In the genomic region with DNA sequence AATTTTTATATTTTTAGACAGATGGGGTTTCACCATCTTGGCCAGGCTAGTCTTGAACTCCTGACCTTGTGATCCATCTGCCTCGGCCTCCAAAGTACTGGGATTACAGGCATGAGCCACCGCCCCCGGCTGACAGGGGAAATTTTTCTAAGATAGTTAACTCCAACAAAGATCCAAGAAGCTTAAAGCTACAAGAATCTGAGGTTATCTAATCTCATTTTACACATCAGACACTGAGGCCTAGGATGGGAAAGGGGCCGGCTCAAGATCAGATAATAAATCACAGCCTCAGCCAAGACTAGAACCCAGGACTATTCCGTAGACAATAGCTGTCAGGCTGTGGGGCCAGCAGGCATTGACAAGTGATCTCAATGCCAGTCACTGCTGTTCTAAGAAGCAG, we compare ENCODE assay signal across 18 cellular contexts.
A peak's percentile ranks its signal among the peaks of the same experiment; 100 is the strongest.
DNase-seq lines count a peak whose midpoint lies in the region; ATAC-seq and TF ChIP-seq lines count a peak whose summit lies in the region.
"Had no signal": no experiment of that assay in that cellular context is flagged by ENCODE, and none has a peak within 500 bp of the region (broad histone marks: within the 10 kb centered on the region; RNA-seq: fewer than 3 reads in every experiment).

No MANE protein-coding gene starts in this region.

- H3K4me1 Mint-ChIP-seq in GM23338 = peaks cover 2% of the 10 kb centered on the region
- H3K4me1 Mint-ChIP-seq in mesothelial cell of epicardium = peaks cover 35% of the 10 kb centered on the region
- peaks cover 0 to 10% (median 4%) of the 10 kb centered on the region in 4 donors for H3K4me1 Mint-ChIP-seq in CD4-positive, alpha-beta memory T cell
- peaks cover 2% of the 10 kb centered on the region for H3K4me1 Mint-ChIP-seq in T-helper 2 cell treated with Interferon-gamma antibody and Interleukin-4, amounts not matched to agents 5 μg/mL and 100 μg/mL, for 36 hours (ENCODE audit: low read depth)

- H3K27me3 ChIP-seq in GM23338 (ENCODE audit: insufficient read depth) = no peaks in the 10 kb centered on the region
- H3K27me3 ChIP-seq in CD4-positive, alpha-beta memory T cell (ENCODE audit: insufficient read depth, low read length) = no peaks in the 10 kb centered on the region

- no peak overlapping the region for H3K4me2 ChIP-seq in GM23338

- DNase-seq in GM23338 (ENCODE audit: low spot score) = no peak
- peak; percentile 76 for DNase-seq in NCI-H82 (lab: John Stamatoyannopoulos, UW)
- DNase-seq in amniotic epithelial cell (ENCODE audit: low read depth) = peak; percentile 41
- DNase-seq in mesothelial cell of epicardium (ENCODE audit: low spot score in 2 of 2, unreplicated experiment in 2 of 2) = no peak
- no peak for DNase-seq in CD4-positive, alpha-beta memory T cell
- no peak for DNase-seq in T-helper 2 cell treated with Interferon-gamma antibody and Interleukin-4, amounts not matched to agents 5 μg/mL and 100 μg/mL, for 36 hours (ENCODE audit: low spot score)
- DNase-seq: ACHN; AML-193; Calu3; CD8-positive, alpha-beta T cell; DMS79 treated with DMSO at 0.1 percent for 48 hours; GF-D8; GOT3; H7; HFFc6; IMR-90 had no signal

- TF ChIP-seq CTCF in GM23338 (conservative IDR thresholded peaks at IDR 0.05; ENCODE audit: low read depth in 2 of 2) (no peak), mesothelial cell of epicardium (IDR thresholded peaks at IDR 0.05; ENCODE audit: unreplicated experiment) (no peak)

- no peaks in the 10 kb centered on the region for H3F3A ChIP-seq in GM23338 (replicated peaks; ENCODE audit: low read depth)

- H3K36me3 Mint-ChIP-seq in GM23338 (ENCODE audit: low read depth) = peaks cover 3% of the 10 kb centered on the region; the same call in 1 of the 3 replicates
- peaks cover 5% of the 10 kb centered on the region for H3K36me3 Mint-ChIP-seq in mesothelial cell of epicardium
- peaks cover 25 to 46% of the 10 kb centered on the region in 2 donors for H3K36me3 Mint-ChIP-seq in CD4-positive, alpha-beta memory T cell
- H3K36me3 Mint-ChIP-seq in T-helper 2 cell treated with Interferon-gamma antibody and Interleukin-4, amounts not matched to agents 5 μg/mL and 100 μg/mL, for 36 hours (ENCODE audit: low read depth) = peaks cover 8% of the 10 kb centered on the region

- POLR2A ChIA-PET in CD4-positive, alpha-beta memory T cell (lab: Charles Lee; ENCODE audit: partially characterized antibody) = no interaction called here

- H3K27ac ChIP-seq in GM23338 (ENCODE audit: low read depth) = 0 out of 2 replicates have a peak overlapping the region, but pooled peaks have one; percentile 21
- no peak overlapping the region for H3K27ac ChIP-seq in CD4-positive, alpha-beta memory T cell (ENCODE audit: low read depth, low read length)
- H3K27ac ChIP-seq: C4-2B had no signal

- CTCF ChIA-PET in CD4-positive, alpha-beta memory T cell (lab: Charles Lee; ENCODE audit: partially characterized antibody) = interaction anchor here (1.1 to 2.9 kb wide), 4 partner anchors 10 to 32 kb away, joined by 3 to 14 read pairs (median 4); no protein-coding TSS in a partner anchor

- H3K9me3 ChIP-seq in CD4-positive, alpha-beta memory T cell (ENCODE audit: control insufficient read depth in 1 of 2, low read length in 2 of 2) = no peaks in the 10 kb centered on the region

- H3K4me3 ChIP-seq in GM23338 = no peak overlapping the region
- no peak overlapping the region for H3K4me3 ChIP-seq in CD4-positive, alpha-beta memory T cell (ENCODE audit: low read length in 2 of 2)

- H3K27ac Mint-ChIP-seq in GM23338 (no peak overlapping the region), mesothelial cell of epicardium (peak overlapping the region; percentile 26)
- no peak overlapping the region for H3K27ac Mint-ChIP-seq in CD4-positive, alpha-beta memory T cell
- no peak overlapping the region for H3K27ac Mint-ChIP-seq in T-helper 2 cell treated with Interferon-gamma antibody and Interleukin-4, amounts not matched to agents 5 μg/mL and 100 μg/mL, for 36 hours
- H3K27ac Mint-ChIP-seq: HFFc6 had no signal

- H3K27me3 Mint-ChIP-seq in GM23338 (ENCODE audit: insufficient read depth, low read depth, poor library complexity) (no peaks in the 10 kb centered on the region), mesothelial cell of epicardium (ENCODE audit: low read depth) (no peaks in the 10 kb centered on the region)
- no peaks in the 10 kb centered on the region for H3K27me3 Mint-ChIP-seq in CD4-positive, alpha-beta memory T cell
- no peaks in the 10 kb centered on the region for H3K27me3 Mint-ChIP-seq in T-helper 2 cell treated with Interferon-gamma antibody and Interleukin-4, amounts not matched to agents 5 μg/mL and 100 μg/mL, for 36 hours (ENCODE audit: low read depth)

- H3K9me2 ChIP-seq in GM23338 (ENCODE audit: insufficient read depth) = no peaks in the 10 kb centered on the region

- H2AFZ ChIP-seq in GM23338 = no peak overlapping the region

- H3K79me2 ChIP-seq in GM23338 (replicated peaks; ENCODE audit: insufficient read depth) = no peaks in the 10 kb centered on the region; the same call in 1 of the 2 replicates

- H3K36me3 ChIP-seq in GM23338 (ENCODE audit: insufficient read depth) = 0 out of 2 replicates have a peak, but pooled peaks cover under 1% of the 10 kb centered on the region
- H3K36me3 ChIP-seq in CD4-positive, alpha-beta memory T cell (ENCODE audit: insufficient read depth, low read length) = peaks cover 21% of the 10 kb centered on the region

- H4K20me1 ChIP-seq in GM23338 (replicated peaks; ENCODE audit: insufficient read depth) = peaks cover 10% of the 10 kb centered on the region

- H3K9me3 Mint-ChIP-seq in GM23338 = no peaks in the 10 kb centered on the region
- H3K9me3 Mint-ChIP-seq in mesothelial cell of epicardium = no peaks in the 10 kb centered on the region
- H3K9me3 Mint-ChIP-seq in CD4-positive, alpha-beta memory T cell = no peaks in the 10 kb centered on the region
- no peaks in the 10 kb centered on the region for H3K9me3 Mint-ChIP-seq in T-helper 2 cell treated with Interferon-gamma antibody and Interleukin-4, amounts not matched to agents 5 μg/mL and 100 μg/mL, for 36 hours
- H3K9me3 Mint-ChIP-seq: CD8-positive, alpha-beta T cell; HFFc6 had no signal

- H3K4me3 Mint-ChIP-seq in GM23338 = no peak overlapping the region
- no peak overlapping the region for H3K4me3 Mint-ChIP-seq in mesothelial cell of epicardium
- H3K4me3 Mint-ChIP-seq in CD4-positive, alpha-beta memory T cell = no peak overlapping the region
- H3K4me3 Mint-ChIP-seq in T-helper 2 cell treated with Interferon-gamma antibody and Interleukin-4, amounts not matched to agents 5 μg/mL and 100 μg/mL, for 36 hours = no peak overlapping the region
- H3K4me3 Mint-ChIP-seq: CD8-positive, alpha-beta T cell; HFFc6 had no signal

- no peaks in the 10 kb centered on the region for H3K4me1 ChIP-seq in GM23338 (ENCODE audit: insufficient read depth)
- no peaks in the 10 kb centered on the region for H3K4me1 ChIP-seq in CD4-positive, alpha-beta memory T cell (ENCODE audit: insufficient read depth, low read length)

- ATAC-seq in GM23338 = no peak
- ATAC-seq: CD8-positive, alpha-beta T cell; HCT116 had no signal

- intact Hi-C loops in CD4-positive, alpha-beta memory T cell (cut with micrococcal nuclease) = no loop called here

TF ChIP-seq in GM23338, 12 proteins besides CTCF, POLR2A, EP300 and RAD21 (continues in another document):
- TF ChIP-seq JUNB (IDR thresholded peaks at IDR 0.05; ENCODE audit: unreplicated experiment) = no peak
- TF ChIP-seq, protein P1, sequence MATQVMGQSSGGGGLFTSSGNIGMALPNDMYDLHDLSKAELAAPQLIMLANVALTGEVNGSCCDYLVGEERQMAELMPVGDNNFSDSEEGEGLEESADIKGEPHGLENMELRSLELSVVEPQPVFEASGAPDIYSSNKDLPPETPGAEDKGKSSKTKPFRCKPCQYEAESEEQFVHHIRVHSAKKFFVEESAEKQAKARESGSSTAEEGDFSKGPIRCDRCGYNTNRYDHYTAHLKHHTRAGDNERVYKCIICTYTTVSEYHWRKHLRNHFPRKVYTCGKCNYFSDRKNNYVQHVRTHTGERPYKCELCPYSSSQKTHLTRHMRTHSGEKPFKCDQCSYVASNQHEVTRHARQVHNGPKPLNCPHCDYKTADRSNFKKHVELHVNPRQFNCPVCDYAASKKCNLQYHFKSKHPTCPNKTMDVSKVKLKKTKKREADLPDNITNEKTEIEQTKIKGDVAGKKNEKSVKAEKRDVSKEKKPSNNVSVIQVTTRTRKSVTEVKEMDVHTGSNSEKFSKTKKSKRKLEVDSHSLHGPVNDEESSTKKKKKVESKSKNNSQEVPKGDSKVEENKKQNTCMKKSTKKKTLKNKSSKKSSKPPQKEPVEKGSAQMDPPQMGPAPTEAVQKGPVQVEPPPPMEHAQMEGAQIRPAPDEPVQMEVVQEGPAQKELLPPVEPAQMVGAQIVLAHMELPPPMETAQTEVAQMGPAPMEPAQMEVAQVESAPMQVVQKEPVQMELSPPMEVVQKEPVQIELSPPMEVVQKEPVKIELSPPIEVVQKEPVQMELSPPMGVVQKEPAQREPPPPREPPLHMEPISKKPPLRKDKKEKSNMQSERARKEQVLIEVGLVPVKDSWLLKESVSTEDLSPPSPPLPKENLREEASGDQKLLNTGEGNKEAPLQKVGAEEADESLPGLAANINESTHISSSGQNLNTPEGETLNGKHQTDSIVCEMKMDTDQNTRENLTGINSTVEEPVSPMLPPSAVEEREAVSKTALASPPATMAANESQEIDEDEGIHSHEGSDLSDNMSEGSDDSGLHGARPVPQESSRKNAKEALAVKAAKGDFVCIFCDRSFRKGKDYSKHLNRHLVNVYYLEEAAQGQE (IDR thresholded peaks at IDR 0.05; ENCODE audit: unreplicated experiment) = no peak
- no peak for TF ChIP-seq ETS1 (IDR thresholded peaks at IDR 0.05)
- no peak for TF ChIP-seq ZNF114 (CRISPR knock-in tag; IDR thresholded peaks at IDR 0.05)
- no peak for TF ChIP-seq CREB1 (CRISPR knock-in tag; IDR thresholded peaks at IDR 0.05; ENCODE audit: low read depth)
- TF ChIP-seq EZH2 (IDR thresholded peaks at IDR 0.05; ENCODE audit: low read depth, unreplicated experiment) = no peak
- TF ChIP-seq STAT1 (IDR thresholded peaks at IDR 0.05; ENCODE audit: unreplicated experiment) = no peak
- no peak for TF ChIP-seq POLR2AphosphoS5 (IDR thresholded peaks at IDR 0.05; ENCODE audit: low read depth)
- TF ChIP-seq ZNF331 (CRISPR knock-in tag; IDR thresholded peaks at IDR 0.05; ENCODE audit: low read depth) = no peak
- TF ChIP-seq EZH2phosphoT487 (IDR thresholded peaks at IDR 0.05; ENCODE audit: unreplicated experiment) = no peak

Comparison
In these comparisons a context has a peak if more than half of its experiments do, and no peak if none do; other contexts are left out.
1. DNase-seq: peak in NCI-H82 (single experiment) and amniotic epithelial cell (single experiment); none in GM23338 (single experiment), mesothelial cell of epicardium (0 of 2), CD4-positive, alpha-beta memory T cell (0 of 5) and T-helper 2 cell treated with Interferon-gamma antibody and Interleukin-4, amounts not matched to agents 5 μg/mL and 100 μg/mL, for 36 hours (single experiment).